Comparison of ENCODE assay signal across 1 cellular context in genomic region chr7:100897772-100898454, GRCh38.
A peak's percentile ranks its signal among the peaks of the same experiment; 100 is the strongest.
TF ChIP-seq lines count a peak whose summit lies in the region.

No MANE protein-coding gene starts in this region.

TF ChIP-seq in K562, 482 proteins besides CTCF, POLR2A, EP300 and RAD21 (continued from another document and continues in another):
- TF ChIP-seq REST (CRISPR knock-in tag; IDR thresholded peaks at IDR 0.05; ENCODE audit: low read depth) = no peak
- TF ChIP-seq SIX5 (IDR thresholded peaks at IDR 0.05; ENCODE audit: borderline replicate concordance in 1 of 2, insufficient read depth in 1 of 2, low read depth in 1 of 2, low read length in 2 of 2) = no peak
- TF ChIP-seq SFPQ (IDR thresholded peaks at IDR 0.05; ENCODE audit: low read depth, low read length) = no peak
- no peak for TF ChIP-seq CEBPB (tag; IDR thresholded peaks at IDR 0.05)
- no peak for TF ChIP-seq ZNF589 (CRISPR knock-in tag; IDR thresholded peaks at IDR 0.05; ENCODE audit: low read depth)
- TF ChIP-seq TEAD1 (CRISPR knock-in tag; IDR thresholded peaks at IDR 0.05) = no peak
- TF ChIP-seq, protein P1, sequence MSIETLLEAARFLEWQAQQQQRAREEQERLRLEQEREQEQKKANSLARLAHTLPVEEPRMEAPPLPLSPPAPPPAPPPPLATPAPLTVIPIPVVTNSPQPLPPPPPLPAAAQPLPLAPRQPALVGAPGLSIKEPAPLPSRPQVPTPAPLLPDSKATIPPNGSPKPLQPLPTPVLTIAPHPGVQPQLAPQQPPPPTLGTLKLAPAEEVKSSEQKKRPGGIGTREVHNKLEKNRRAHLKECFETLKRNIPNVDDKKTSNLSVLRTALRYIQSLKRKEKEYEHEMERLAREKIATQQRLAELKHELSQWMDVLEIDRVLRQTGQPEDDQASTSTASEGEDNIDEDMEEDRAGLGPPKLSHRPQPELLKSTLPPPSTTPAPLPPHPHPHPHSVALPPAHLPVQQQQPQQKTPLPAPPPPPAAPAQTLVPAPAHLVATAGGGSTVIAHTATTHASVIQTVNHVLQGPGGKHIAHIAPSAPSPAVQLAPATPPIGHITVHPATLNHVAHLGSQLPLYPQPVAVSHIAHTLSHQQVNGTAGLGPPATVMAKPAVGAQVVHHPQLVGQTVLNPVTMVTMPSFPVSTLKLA (conservative IDR thresholded peaks at IDR 0.05) = peak in 1 of 2 experiments; percentile 27; a peak in 1 of 4 replicates
- no peak for TF ChIP-seq ZFP1 (CRISPR knock-in tag; IDR thresholded peaks at IDR 0.05)
- no peak for TF ChIP-seq POLR2H (tag; IDR thresholded peaks at IDR 0.05; ENCODE audit: low read depth)
- no peak for TF ChIP-seq STAT6 (CRISPR knock-in tag; IDR thresholded peaks at IDR 0.05)
- TF ChIP-seq MAFG (tag; conservative IDR thresholded peaks at IDR 0.05) = no peak
- no peak for TF ChIP-seq NCOA6 (IDR thresholded peaks at IDR 0.05)
- no peak for TF ChIP-seq ZNF224 (CRISPR knock-in tag; IDR thresholded peaks at IDR 0.05)
- TF ChIP-seq SRSF1 (IDR thresholded peaks at IDR 0.05; ENCODE audit: low read depth, low read length) = no peak
- no peak; the same call in 1 of the 2 replicates for TF ChIP-seq RFX5 (IDR thresholded peaks at IDR 0.05; ENCODE audit: low read depth, low read length)
- no peak for TF ChIP-seq ZKSCAN1 (IDR thresholded peaks at IDR 0.05; ENCODE audit: low read depth, low read length)
- TF ChIP-seq HDAC1 (IDR thresholded peaks at IDR 0.05) = peak in 1 of 2 experiments; percentile 39; a peak in 2 of 4 replicates
- no peak for TF ChIP-seq BCL6 (CRISPR knock-in tag; IDR thresholded peaks at IDR 0.05)
- no peak for TF ChIP-seq MCM3 (IDR thresholded peaks at IDR 0.05)
- no peak for TF ChIP-seq POLR3A (IDR thresholded peaks at IDR 0.05; ENCODE audit: borderline replicate concordance, extremely low read depth, insufficient read depth, insufficient read length)
- TF ChIP-seq POU5F1 (IDR thresholded peaks at IDR 0.05; ENCODE audit: borderline replicate concordance, low read depth, low read length, partially characterized antibody) = no peak
- TF ChIP-seq SMARCC2 (IDR thresholded peaks at IDR 0.05; ENCODE audit: low read depth) = no peak
- no peak for TF ChIP-seq MGA (IDR thresholded peaks at IDR 0.05)
- no peak for TF ChIP-seq FOS (IDR thresholded peaks at IDR 0.05; ENCODE audit: extremely low read depth, insufficient read length)
- TF ChIP-seq ZBTB11 (CRISPR knock-in tag; IDR thresholded peaks at IDR 0.05) = no peak
- no peak for TF ChIP-seq HMG20B (CRISPR knock-in tag; IDR thresholded peaks at IDR 0.05)
